14 cellular contexts compared by ENCODE assay signal in the genomic region with DNA sequence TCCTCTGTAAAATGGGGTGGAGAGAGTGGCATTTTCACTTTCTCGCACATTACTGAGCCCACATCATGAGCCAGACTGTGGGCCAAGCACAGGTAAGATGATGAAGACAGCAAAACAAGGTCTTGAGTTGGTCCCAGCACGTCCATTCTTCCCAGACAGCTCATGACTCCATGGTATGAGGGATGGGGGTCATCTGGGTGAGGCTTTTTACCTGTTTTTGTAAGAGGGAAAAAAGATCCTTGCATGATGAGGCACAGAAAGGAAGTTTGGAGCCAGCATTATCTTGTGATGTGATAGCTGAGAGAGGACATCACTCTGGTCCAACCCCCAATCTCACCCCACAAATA. TPM values are rescaled to one million over a fixed set of nuclear protein-coding genes. Genes with fewer than 3 reads are reported as not detected.
"Had no signal": no experiment of that assay in that cellular context is flagged by ENCODE, and none has a peak within 500 bp of the region (broad histone marks: within the 10 kb centered on the region; RNA-seq: fewer than 3 reads in every experiment).

No MANE protein-coding gene starts in this region.

- H3K4me1 ChIP-seq: foreskin keratinocyte, pancreas had no signal

- DNase-seq: activated CD4-positive, alpha-beta T cell treated with anti-CD3 and anti-CD28 coated beads, Interleukin-2, amount 50 U/mL, for 48 hours; activated CD4-positive, CD25-positive, alpha-beta regulatory T cell; foreskin keratinocyte; mesenchymal stem cell; pancreas; stimulated activated CD4-positive, alpha-beta T cell treated with anti-CD3 and anti-CD28 coated beads, Interleukin-4, amount 100 ng/mL, for 4 hours; T-helper 2 cell; thyroid gland had no signal

- H3K27ac ChIP-seq: foreskin keratinocyte, pancreas had no signal

- FAIRE-seq: bronchial epithelial cell, islet of Langerhans, pancreas, TTC549 had no signal

- H3K36me3 ChIP-seq: pancreas, thyroid gland had no signal

- H3K27me3 ChIP-seq: heart left ventricle, pancreas, stomach, thyroid gland had no signal

- H3K4me3 ChIP-seq: heart left ventricle, pancreas, stomach, thyroid gland had no signal

- ATAC-seq: foreskin keratinocyte, heart left ventricle, pancreas had no signal

- H3K9me3 ChIP-seq: heart left ventricle, pancreas, stomach, thyroid gland had no signal

RNA-seq across cellular contexts. Expression of a gene that starts 12.8 kb away (rescaled TPM):
- total RNA-seq: foreskin keratinocyte had no signal
- polyA plus RNA-seq: neural cell had no signal
